ENCODE assay signal across 9 cellular contexts in the genomic region with DNA sequence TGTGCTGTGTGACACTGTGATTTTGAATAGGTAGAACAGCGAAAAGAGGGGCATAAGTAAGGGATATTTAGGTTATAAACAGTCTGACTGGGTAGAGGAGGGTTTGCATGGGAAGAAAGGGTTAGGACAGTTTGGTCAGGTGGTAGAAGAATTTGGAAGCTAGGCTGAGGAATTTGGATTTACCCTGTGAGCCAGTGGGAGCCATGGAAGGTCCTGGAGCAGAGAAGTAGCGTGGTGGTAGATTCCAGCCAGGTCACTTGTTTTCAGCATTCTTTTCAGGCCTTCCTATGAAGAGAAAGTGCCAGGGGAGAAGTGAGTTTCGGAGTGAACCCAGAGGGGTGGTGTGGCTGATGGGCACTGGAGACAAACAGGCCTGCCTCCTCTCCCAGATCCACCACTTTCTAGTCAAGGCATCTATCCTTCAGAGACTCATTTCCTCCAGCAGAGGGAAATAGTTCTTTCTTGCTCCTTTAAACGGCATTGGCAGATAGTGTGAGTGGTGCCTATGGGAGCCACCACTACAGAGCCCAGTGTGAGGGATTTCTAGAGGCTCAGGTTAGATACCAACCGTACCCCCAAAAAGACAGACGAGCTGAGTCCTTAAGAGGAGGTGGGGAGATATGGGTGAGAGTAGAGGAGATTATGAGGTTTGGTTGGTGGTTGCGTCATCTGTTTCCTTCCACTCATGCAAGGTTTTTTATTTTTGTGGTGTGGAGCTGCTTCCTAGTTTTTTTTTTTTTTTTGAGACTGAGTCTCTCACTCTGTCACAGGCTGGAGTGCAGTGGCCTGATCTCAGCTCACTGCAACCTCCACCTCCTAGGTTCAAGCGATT. TPM values are rescaled to one million over a fixed set of nuclear protein-coding genes. Genes with fewer than 3 reads are reported as not detected.
DNase-seq lines count a peak whose midpoint lies in the region; ATAC-seq, FAIRE-seq and TF ChIP-seq lines count a peak whose summit lies in the region.
"Had no signal": no experiment of that assay in that cellular context is flagged by ENCODE, and none has a peak within 500 bp of the region (broad histone marks: within the 10 kb centered on the region; RNA-seq: fewer than 3 reads in every experiment).

No MANE protein-coding gene starts in this region.

- H3K4me3 ChIP-seq in GM12865 (ENCODE audit: low read depth, low read length), result no peak overlapping the region
- H3K4me3 ChIP-seq in NB4 (ENCODE audit: low read depth, low read length), result peak overlapping the region; percentile 85
- no peak overlapping the region for H3K4me3 ChIP-seq in H7 (ENCODE audit: insufficient read depth, low read depth, low read length)
- H3K4me3 ChIP-seq: skin epidermis had no signal

- H3K27me3 Mint-ChIP-seq in natural killer cell treated with Interleukin-12 subunit alpha and Interleukin-12 subunit beta and Interleukin-15 and Interleukin-18, amount 100 ng/mL, for 72 hours, result no peaks in the 10 kb centered on the region

- TF ChIP-seq POLR2A in NB4 (IDR thresholded peaks at IDR 0.05; ENCODE audit: extremely low read depth, insufficient read length), result peak; percentile 62
- TF ChIP-seq POLR2A in GM12892 (IDR thresholded peaks at IDR 0.05; ENCODE audit: low read depth, low read length), result no peak

- no peaks in the 10 kb centered on the region for H3K9me3 Mint-ChIP-seq in natural killer cell treated with Interleukin-12 subunit alpha and Interleukin-12 subunit beta and Interleukin-15 and Interleukin-18, amount 100 ng/mL, for 72 hours

- peaks cover 58 to 61% of the 10 kb centered on the region in 2 donors for H3K4me1 Mint-ChIP-seq in natural killer cell treated with Interleukin-12 subunit alpha and Interleukin-12 subunit beta and Interleukin-15 and Interleukin-18, amount 100 ng/mL, for 72 hours (ENCODE audit: low read depth in 2 of 2)

- FAIRE-seq in GM12892 (lab: Jason Lieb, UNC), result no peak

- TF ChIP-seq CTCF in GM12865 (IDR thresholded peaks at IDR 0.05; ENCODE audit: insufficient read depth, low read depth, low read length, missing control alignments) (no peak), NB4 (IDR thresholded peaks at IDR 0.05; ENCODE audit: low read depth, low read length) (peak; percentile 8)

- no peaks in the 10 kb centered on the region for H3K27me3 ChIP-seq in H7 (ENCODE audit: control insufficient read depth, insufficient read depth, low read length)

- H3K4me3 Mint-ChIP-seq in natural killer cell treated with Interleukin-12 subunit alpha and Interleukin-12 subunit beta and Interleukin-15 and Interleukin-18, amount 100 ng/mL, for 72 hours, result peak overlapping the region; percentile 71

- H3K27ac Mint-ChIP-seq in natural killer cell treated with Interleukin-12 subunit alpha and Interleukin-12 subunit beta and Interleukin-15 and Interleukin-18, amount 100 ng/mL, for 72 hours, result peak overlapping the region; percentile 78 to 94

- H3K36me3 Mint-ChIP-seq in natural killer cell treated with Interleukin-12 subunit alpha and Interleukin-12 subunit beta and Interleukin-15 and Interleukin-18, amount 100 ng/mL, for 72 hours, result no peaks in the 10 kb centered on the region

- H3K36me3 ChIP-seq in H7 (replicated peaks; ENCODE audit: control insufficient read depth, insufficient read depth, low read length), result no peaks in the 10 kb centered on the region

- peak; percentile 72 to 77 for ATAC-seq in natural killer cell treated with Interleukin-12 subunit alpha and Interleukin-12 subunit beta and Interleukin-15 and Interleukin-18, amount 100 ng/mL, for 72 hours
- no peak for ATAC-seq in GM18498 (IDR thresholded peaks at IDR 0.05; ENCODE audit: unreplicated experiment)

- peak; percentile 15 for DNase-seq in GM12865 (ENCODE audit: low read depth)
- DNase-seq in NB4 (ENCODE audit: low read depth), result peak; percentile 94
- DNase-seq in amniotic epithelial cell (ENCODE audit: low read depth), result peak; percentile 79
- DNase-seq in natural killer cell treated with Interleukin-12 subunit alpha and Interleukin-12 subunit beta and Interleukin-15 and Interleukin-18, amount 100 ng/mL, for 72 hours (ENCODE audit: low spot score), result peak; percentile 72
- DNase-seq in GM12892 (ENCODE audit: insufficient read length), result no peak
- DNase-seq in stimulated activated CD4-positive, alpha-beta T cell treated with anti-CD3 and anti-CD28 coated beads, Interleukin-2, amount 100 ng/mL, for 48 hours, result no peak
- DNase-seq in H7, result no peak

RNA-seq across cellular contexts. Expression of a gene that starts 21.2 kb away (rescaled TPM):
- 10 to 100 TPM; 63.8 to 67.8 TPM for total RNA-seq in natural killer cell treated with Interleukin-12 subunit alpha and Interleukin-12 subunit beta and Interleukin-15 and Interleukin-18, amount 100 ng/mL, for 72 hours
- 15.3 TPM for polyA plus RNA-seq in GM12892 (2012; ENCODE audit: missing spikeins)
- 12.9 and 14.0 TPM in 2 replicates for total RNA-seq in H7 (2014; rRNA removed; shearing (Covaris generic))

RNA-seq across cellular contexts. Expression of a gene that starts 47.6 kb away (rescaled TPM):
- 10 to 100 TPM in 1 of 2 donors, 1 to 10 TPM in 1; 6.7 to 11.6 TPM for total RNA-seq in natural killer cell treated with Interleukin-12 subunit alpha and Interleukin-12 subunit beta and Interleukin-15 and Interleukin-18, amount 100 ng/mL, for 72 hours
- polyA plus RNA-seq in GM12892 (2012; ENCODE audit: missing spikeins), result 6.5 TPM
- 12.3 and 18.2 TPM in 2 replicates for total RNA-seq in H7 (2014; rRNA removed; shearing (Covaris generic))

RNA-seq across cellular contexts. Expression of a gene that starts 47.9 kb away (rescaled TPM):
- total RNA-seq in natural killer cell treated with Interleukin-12 subunit alpha and Interleukin-12 subunit beta and Interleukin-15 and Interleukin-18, amount 100 ng/mL, for 72 hours, result 10 to 100 TPM; 17.0 to 34.0 TPM
- polyA plus RNA-seq in GM12892 (2012; ENCODE audit: missing spikeins), result 7.8 TPM
- total RNA-seq in H7 (2014; rRNA removed; shearing (Covaris generic)), result 13.0 and 22.0 TPM in 2 replicates

Comparison
In these comparisons a context has a peak if more than half of its experiments do, and no peak if none do; other contexts are left out.
1. DNase-seq: peak in GM12865 (single experiment), NB4 (single experiment), amniotic epithelial cell (single experiment) and natural killer cell treated with Interleukin-12 subunit alpha and Interleukin-12 subunit beta and Interleukin-15 and Interleukin-18, amount 100 ng/mL, for 72 hours (single experiment); none in GM12892 (single experiment), stimulated activated CD4-positive, alpha-beta T cell treated with anti-CD3 and anti-CD28 coated beads, Interleukin-2, amount 100 ng/mL, for 48 hours (0 of 2) and H7 (single experiment).